8 cellular contexts compared by ENCODE assay signal in the genomic region with DNA sequence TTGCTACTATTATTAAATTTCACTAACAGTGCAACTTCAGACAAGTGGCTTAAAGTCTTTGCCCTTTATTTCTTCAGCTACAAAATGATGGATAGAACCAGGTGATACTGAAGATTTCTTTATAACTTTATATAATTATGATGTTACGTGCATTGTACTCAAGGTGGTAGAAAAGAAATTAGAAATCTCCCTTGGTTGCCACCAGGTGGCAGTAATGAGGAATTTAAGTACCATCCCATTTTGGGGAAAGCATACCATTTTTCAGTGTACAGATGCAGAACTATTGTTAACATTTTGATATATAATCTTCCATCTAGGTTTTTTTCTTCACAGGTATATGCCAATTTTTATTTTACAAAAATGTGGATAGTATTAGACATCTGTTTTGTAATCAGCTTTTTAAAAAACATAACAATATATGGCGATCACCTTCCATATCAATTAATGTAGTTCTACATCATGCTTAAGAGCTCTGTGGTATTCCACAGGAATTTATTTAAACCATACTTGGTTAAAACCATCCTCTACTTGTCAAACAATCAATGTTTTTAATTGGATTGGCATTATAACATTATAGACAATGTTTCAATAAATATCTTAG. TPM values are rescaled to one million over a fixed set of nuclear protein-coding genes. Genes with fewer than 3 reads are reported as not detected.
DNase-seq lines count a peak whose midpoint lies in the region; ATAC-seq and TF ChIP-seq lines count a peak whose summit lies in the region.

No MANE protein-coding gene starts in this region.

- H3K9me3 ChIP-seq in SU-DHL-6 (ENCODE audit: insufficient read depth, low read length), result no peaks in the 10 kb centered on the region

- ATAC-seq in HG03175 (IDR thresholded peaks at IDR 0.05; ENCODE audit: unreplicated experiment), result peak; percentile 55
- ATAC-seq in GM21529 (IDR thresholded peaks at IDR 0.05; ENCODE audit: unreplicated experiment), result no peak

- H3K4me2 ChIP-seq in SU-DHL-6 (ENCODE audit: low read depth, low read length, poor library complexity, severe bottlenecking), result no peak overlapping the region

- peak; percentile 41 to 55 for DNase-seq in NCI-H446 (lab: John Stamatoyannopoulos, UW)
- no peak for DNase-seq in NCI-H446 treated with DMSO at 0.1 percent for 48 hours (lab: John Stamatoyannopoulos, UW)
- DNase-seq in foreskin fibroblast, result peak; percentile 22 to 76
- DNase-seq in pulmonary artery endothelial cell (ENCODE audit: low read depth, low spot score), result peak; percentile 33
- DNase-seq in epidermal melanocyte (ENCODE audit: insufficient read length, low spot score), result no peak

- no peaks in the 10 kb centered on the region for H4K20me1 ChIP-seq in SU-DHL-6 (ENCODE audit: low read depth, low read length)

- H3K79me2 ChIP-seq in SU-DHL-6 (ENCODE audit: insufficient read depth, low read length), result no peaks in the 10 kb centered on the region

- no peak overlapping the region for H3K9ac ChIP-seq in SU-DHL-6 (ENCODE audit: low read length)

- H3K27ac ChIP-seq in SU-DHL-6 (ENCODE audit: low read depth, low read length), result no peak overlapping the region

- no peaks in the 10 kb centered on the region for H3K36me3 ChIP-seq in SU-DHL-6 (ENCODE audit: low read length)

- H2AFZ ChIP-seq in SU-DHL-6 (ENCODE audit: low read depth, low read length, severe bottlenecking), result no peak overlapping the region

- H3F3A ChIP-seq in SU-DHL-6 (ENCODE audit: insufficient read depth), result no peaks in the 10 kb centered on the region

- H3K9me2 ChIP-seq in SU-DHL-6 (replicated peaks; ENCODE audit: insufficient read depth, low read length), result no peaks in the 10 kb centered on the region

- H3K27me3 ChIP-seq in SU-DHL-6 (ENCODE audit: low read length), result no peaks in the 10 kb centered on the region

- TF ChIP-seq CTCF in SU-DHL-6 (IDR thresholded peaks at IDR 0.05; ENCODE audit: insufficient read depth, low read length, poor library complexity, severe bottlenecking), result peak; percentile 33
- TF ChIP-seq CTCF in foreskin fibroblast (IDR thresholded peaks at IDR 0.05; ENCODE audit: low read depth, low read length), result peak; percentile 53

- H3K4me3 ChIP-seq in SU-DHL-6 (ENCODE audit: insufficient read depth, low read length, poor library complexity, severe bottlenecking) (no peak overlapping the region), foreskin fibroblast (ENCODE audit: low read depth in 1 of 2, low read length in 2 of 2) (no peak overlapping the region)

RNA-seq across cellular contexts. Expression of a gene that starts 37.7 kb away (rescaled TPM):
- total RNA-seq in pulmonary artery endothelial cell, result 27.8 and 29.7 TPM in 2 replicates

Comparison
In these comparisons a context has a peak if more than half of its experiments do, and no peak if none do; other contexts are left out.
1. DNase-seq: peak in NCI-H446 (2 of 2), foreskin fibroblast (2 of 2) and pulmonary artery endothelial cell (single experiment); none in NCI-H446 treated with DMSO at 0.1 percent for 48 hours (single experiment) and epidermal melanocyte (single experiment).